Comparison of ENCODE assay signal across 15 cellular contexts in the genomic region with DNA sequence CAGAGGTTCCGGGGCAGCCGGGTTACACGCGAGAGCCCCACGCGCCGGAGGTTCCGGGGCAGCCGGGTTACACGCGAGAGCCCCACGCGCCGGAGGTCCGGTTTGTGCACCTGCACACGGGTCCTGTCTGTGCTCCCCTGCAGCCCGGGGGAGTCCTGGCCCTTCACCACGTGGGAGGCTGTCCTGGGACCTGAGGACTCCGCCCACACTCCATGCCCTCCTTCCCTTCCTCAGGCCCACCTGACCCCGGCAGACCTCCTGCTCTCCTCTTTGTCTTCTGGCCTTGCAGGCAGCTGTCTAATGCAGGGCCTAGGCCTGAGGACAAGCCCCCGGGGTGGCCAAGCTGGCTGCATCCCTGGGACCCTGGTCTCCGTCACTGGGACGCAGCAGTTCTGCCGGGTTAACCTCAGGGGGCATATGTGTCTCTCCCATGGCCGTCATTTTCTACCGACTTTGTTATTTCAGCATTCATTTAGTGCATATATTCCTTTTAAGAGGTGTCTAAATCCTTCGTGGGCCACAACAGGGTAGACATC.
"Had no signal": no experiment of that assay in that cellular context is flagged by ENCODE, and none has a peak within 500 bp of the region (broad histone marks: within the 10 kb centered on the region; RNA-seq: fewer than 3 reads in every experiment).

No MANE protein-coding gene starts in this region.

- ATAC-seq: activated CD4-positive, alpha-beta T cell treated with anti-CD3 and anti-CD28 coated beads for 36 hours; activated CD8-positive, alpha-beta memory T cell treated with anti-CD3 and anti-CD28 coated beads, Interleukin-2, amount 10 ng/mL, durations not matched to agents 7 days and 5 days; left lung had no signal

- H3K4me3 ChIP-seq: cardiac muscle cell, left lung, prostate gland, right atrium auricular region, SJSA1, suprapubic skin had no signal

- H3K9me3 ChIP-seq: left lung, prostate gland, right atrium auricular region, suprapubic skin had no signal

- H3K27ac ChIP-seq: cardiac muscle cell, left lung, prostate gland, right atrium auricular region, SJSA1, suprapubic skin, VCaP had no signal

- H3K36me3 Mint-ChIP-seq: activated CD8-positive, alpha-beta memory T cell treated with anti-CD3 and anti-CD28 coated beads, Interleukin-2, amount 10 ng/mL, durations not matched to agents 7 days and 5 days; activated naive CD8-positive, alpha-beta T cell treated with anti-CD3 and anti-CD28 coated beads, Interleukin-2, amount 10 ng/mL, durations not matched to agents 7 days and 5 days had no signal

- H3K4me1 ChIP-seq: left lung, prostate gland, right atrium auricular region, SJSA1, suprapubic skin had no signal

- H3K27me3 ChIP-seq: cardiac muscle cell, right atrium auricular region, SJSA1 had no signal

- H3K4me3 Mint-ChIP-seq: activated CD4-positive, alpha-beta memory T cell treated with anti-CD3 and anti-CD28 coated beads, Interleukin-2, amount 10 ng/mL, durations not matched to agents 7 days and 5 days; activated CD4-positive, alpha-beta T cell treated with anti-CD3 and anti-CD28 coated beads for 36 hours; activated CD8-positive, alpha-beta memory T cell treated with anti-CD3 and anti-CD28 coated beads, Interleukin-2, amount 10 ng/mL, durations not matched to agents 7 days and 5 days; activated naive CD8-positive, alpha-beta T cell treated with anti-CD3 and anti-CD28 coated beads, Interleukin-2, amount 10 ng/mL, durations not matched to agents 7 days and 5 days; stimulated activated naive CD8-positive, alpha-beta T cell treated with anti-CD3 and anti-CD28 coated beads, Interleukin-15, Interleukin-2, amounts not matched to agents 100 ng/mL and 50 ng/mL, for 24 hours had no signal

- H3K9me3 Mint-ChIP-seq: activated CD4-positive, alpha-beta memory T cell treated with anti-CD3 and anti-CD28 coated beads, Interleukin-2, amount 10 ng/mL, durations not matched to agents 7 days and 5 days; activated naive CD8-positive, alpha-beta T cell treated with anti-CD3 and anti-CD28 coated beads, Interleukin-2, amount 10 ng/mL, durations not matched to agents 7 days and 5 days; stimulated activated naive CD8-positive, alpha-beta T cell treated with anti-CD3 and anti-CD28 coated beads, Interleukin-15, Interleukin-2, amounts not matched to agents 100 ng/mL and 50 ng/mL, for 24 hours had no signal

- DNase-seq: activated CD4-positive, alpha-beta memory T cell treated with anti-CD3 and anti-CD28 coated beads, Interleukin-2, amount 10 ng/mL, durations not matched to agents 7 days and 5 days; activated CD4-positive, alpha-beta T cell treated with anti-CD3 and anti-CD28 coated beads for 36 hours; activated CD8-positive, alpha-beta memory T cell treated with anti-CD3 and anti-CD28 coated beads, Interleukin-2, amount 10 ng/mL, durations not matched to agents 7 days and 5 days; activated naive CD8-positive, alpha-beta T cell treated with anti-CD3 and anti-CD28 coated beads, Interleukin-2, amount 10 ng/mL, durations not matched to agents 7 days and 5 days; amygdala; left lung; T-helper 2 cell; trophoblast cell had no signal

- H3K27me3 Mint-ChIP-seq: activated CD8-positive, alpha-beta memory T cell treated with anti-CD3 and anti-CD28 coated beads, Interleukin-2, amount 10 ng/mL, durations not matched to agents 7 days and 5 days had no signal

- H3K36me3 ChIP-seq: cardiac muscle cell, left lung, prostate gland, right atrium auricular region, SJSA1, suprapubic skin had no signal

- H3K4me1 Mint-ChIP-seq: activated CD4-positive, alpha-beta memory T cell treated with anti-CD3 and anti-CD28 coated beads, Interleukin-2, amount 10 ng/mL, durations not matched to agents 7 days and 5 days; activated CD4-positive, alpha-beta T cell treated with anti-CD3 and anti-CD28 coated beads for 36 hours; activated CD8-positive, alpha-beta memory T cell treated with anti-CD3 and anti-CD28 coated beads, Interleukin-2, amount 10 ng/mL, durations not matched to agents 7 days and 5 days; activated naive CD8-positive, alpha-beta T cell treated with anti-CD3 and anti-CD28 coated beads, Interleukin-2, amount 10 ng/mL, durations not matched to agents 7 days and 5 days had no signal
